ENCODE assay signal across 9 cellular contexts in the genomic region with DNA sequence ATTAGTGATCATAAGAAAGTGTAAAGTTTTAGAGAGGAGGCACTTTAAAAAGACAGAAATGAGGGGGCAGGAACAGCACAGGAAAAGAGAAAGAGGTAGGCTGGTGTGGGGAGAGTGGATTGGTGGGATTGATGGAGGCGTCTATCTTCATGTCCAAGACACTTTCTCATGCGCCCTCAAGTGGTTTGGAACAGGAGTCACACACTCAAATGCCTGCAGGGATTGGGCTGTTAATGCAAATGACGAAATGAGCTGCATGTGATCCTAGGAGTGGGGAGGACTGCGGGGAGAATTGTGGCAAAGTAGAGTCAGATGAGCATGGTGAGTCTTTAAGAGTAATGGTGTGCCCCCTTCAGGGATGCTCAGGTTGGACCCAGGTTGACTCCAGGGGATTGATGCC. TPM values are rescaled to one million over a fixed set of nuclear protein-coding genes. Genes with fewer than 3 reads are reported as not detected.
DNase-seq lines count a peak whose midpoint lies in the region; ATAC-seq and TF ChIP-seq lines count a peak whose summit lies in the region.
"Had no signal": no experiment of that assay in that cellular context is flagged by ENCODE, and none has a peak within 500 bp of the region (broad histone marks: within the 10 kb centered on the region; RNA-seq: fewer than 3 reads in every experiment).

No MANE protein-coding gene starts in this region.

- DNase-seq in cardiac muscle cell (ENCODE audit: low read depth in 1 of 2, low spot score in 1 of 2) (peak; percentile 47 to 80), Right ventricle myocardium superior (no peak), NCI-H446 treated with DMSO at 0.1 percent for 48 hours (lab: John Stamatoyannopoulos, UW) (peak; percentile 3), dermis blood vessel endothelial cell (peak; percentile 81), progenitor cell of endocrine pancreas (ENCODE audit: low spot score, unreplicated experiment) (no peak), GDM1 (lab: John Stamatoyannopoulos, UW) (no peak), NCI-H2029 (lab: John Stamatoyannopoulos, UW) (no peak)

- intact Hi-C loops in Right ventricle myocardium superior (cut with DNase I): no loop called here

- peak; percentile 69 for TF ChIP-seq CTCF in cardiac muscle cell (IDR thresholded peaks at IDR 0.05; ENCODE audit: low read depth, low read length)
- peak; percentile 42 for TF ChIP-seq CTCF in progenitor cell of endocrine pancreas (IDR thresholded peaks at IDR 0.05; ENCODE audit: unreplicated experiment)

- H3K4me3 Mint-ChIP-seq in progenitor cell of endocrine pancreas (ENCODE audit: low read depth): no peak overlapping the region
- H3K4me3 Mint-ChIP-seq: activated naive CD4-positive, alpha-beta T cell treated with anti-CD3 and anti-CD28 coated beads, Interleukin-2, amount 50 U/mL, for 24 hours had no signal

- ATAC-seq in Right ventricle myocardium superior (ENCODE audit: poor library complexity) (no peak), HG03135 (IDR thresholded peaks at IDR 0.05; ENCODE audit: unreplicated experiment) (no peak)

- H3K27me3 ChIP-seq in cardiac muscle cell: no peaks in the 10 kb centered on the region

- H3K27ac Mint-ChIP-seq in progenitor cell of endocrine pancreas: no peak overlapping the region
- H3K27ac Mint-ChIP-seq: activated naive CD4-positive, alpha-beta T cell treated with anti-CD3 and anti-CD28 coated beads, Interleukin-2, amount 50 U/mL, for 24 hours had no signal

- no peaks in the 10 kb centered on the region for H3K9me3 ChIP-seq in cardiac muscle cell (ENCODE audit: low read depth)

- no peaks in the 10 kb centered on the region for H3K9me3 Mint-ChIP-seq in progenitor cell of endocrine pancreas (ENCODE audit: low read depth)
- H3K9me3 Mint-ChIP-seq: activated naive CD4-positive, alpha-beta T cell treated with anti-CD3 and anti-CD28 coated beads, Interleukin-2, amount 50 U/mL, for 24 hours had no signal

- H3K4me3 ChIP-seq in cardiac muscle cell: no peak overlapping the region

- no peaks in the 10 kb centered on the region for H3K36me3 Mint-ChIP-seq in progenitor cell of endocrine pancreas (ENCODE audit: insufficient read depth)
- H3K36me3 Mint-ChIP-seq: activated naive CD4-positive, alpha-beta T cell treated with anti-CD3 and anti-CD28 coated beads, Interleukin-2, amount 50 U/mL, for 24 hours had no signal

- no peaks in the 10 kb centered on the region for H3K36me3 ChIP-seq in cardiac muscle cell

- H3K27ac ChIP-seq in cardiac muscle cell: no peak overlapping the region

- H3K4me1 Mint-ChIP-seq in progenitor cell of endocrine pancreas (ENCODE audit: low read depth): no peaks in the 10 kb centered on the region
- H3K4me1 Mint-ChIP-seq: activated naive CD4-positive, alpha-beta T cell treated with anti-CD3 and anti-CD28 coated beads, Interleukin-2, amount 50 U/mL, for 24 hours had no signal

- peaks cover 9% of the 10 kb centered on the region for H3K27me3 Mint-ChIP-seq in progenitor cell of endocrine pancreas

- H3K4me1 ChIP-seq in cardiac muscle cell (ENCODE audit: low read depth): no peaks in the 10 kb centered on the region

RNA-seq across cellular contexts. Expression of a gene that starts 5.5 kb away (rescaled TPM):
- total RNA-seq in cardiac muscle cell: not detected in 2 replicates
- not detected in 2 replicates for polyA plus RNA-seq in cardiac muscle cell
- not detected for total RNA-seq in Right ventricle myocardium superior
- not detected in 2 replicates for total RNA-seq in dermis blood vessel endothelial cell
- total RNA-seq in progenitor cell of endocrine pancreas: not detected in 2 replicates

RNA-seq across cellular contexts. Expression of a gene that starts 45.1 kb away (rescaled TPM):
- 53.7 and 56.3 TPM in 2 replicates for total RNA-seq in cardiac muscle cell
- 34.3 and 36.5 TPM in 2 replicates for polyA plus RNA-seq in cardiac muscle cell
- total RNA-seq in Right ventricle myocardium superior: 26.2 TPM
- total RNA-seq in dermis blood vessel endothelial cell: 15.5 and 18.0 TPM in 2 replicates
- 26.2 and 27.1 TPM in 2 replicates for total RNA-seq in progenitor cell of endocrine pancreas

RNA-seq across cellular contexts. Expression of a gene that starts 49.3 kb away (rescaled TPM):
- total RNA-seq in cardiac muscle cell: not detected in 2 replicates
- polyA plus RNA-seq in cardiac muscle cell: not detected in 2 replicates
- total RNA-seq in Right ventricle myocardium superior: 1.2 TPM
- total RNA-seq in dermis blood vessel endothelial cell: not detected in 2 replicates
- not detected in 2 replicates for total RNA-seq in progenitor cell of endocrine pancreas

Comparison
In these comparisons a context has a peak if more than half of its experiments do, and no peak if none do; other contexts are left out.
1. DNase-seq: peak in cardiac muscle cell (2 of 2), NCI-H446 treated with DMSO at 0.1 percent for 48 hours (single experiment) and dermis blood vessel endothelial cell (single experiment); none in Right ventricle myocardium superior (single experiment), progenitor cell of endocrine pancreas (single experiment), GDM1 (single experiment) and NCI-H2029 (single experiment).